Comparison of ENCODE assay signal across 13 cellular contexts in genomic region chr1:101107496-101108115, GRCh38.
"Had no signal": no experiment of that assay in that cellular context is flagged by ENCODE, and none has a peak within 500 bp of the region (broad histone marks: within the 10 kb centered on the region; RNA-seq: fewer than 3 reads in every experiment).

No MANE protein-coding gene starts in this region.

- H3K27me3 ChIP-seq: cardiac muscle cell, hepatocyte, tibial nerve had no signal

- H3K9me3 Mint-ChIP-seq: activated T-cell treated with anti-CD3 and anti-CD28 coated beads, Interleukin-2, amount 50 U/mL, for 4 hours had no signal

- H3K4me1 ChIP-seq: tibial nerve had no signal

- H3K4me2 ChIP-seq: hepatocyte had no signal

- H3K27me3 Mint-ChIP-seq: stimulated activated naive CD8-positive, alpha-beta T cell treated with anti-CD3 and anti-CD28 coated beads, Interleukin-15, Interleukin-2, amounts not matched to agents 100 ng/mL and 50 ng/mL, for 24 hours had no signal

- ATAC-seq: left colon had no signal

- H3K4me3 Mint-ChIP-seq: activated CD4-positive, alpha-beta memory T cell treated with anti-CD3 and anti-CD28 coated beads, Interleukin-2, amount 10 ng/mL, durations not matched to agents 7 days and 5 days; activated T-cell treated with anti-CD3 and anti-CD28 coated beads, Interleukin-2, amount 50 U/mL, for 4 hours; stimulated activated naive CD8-positive, alpha-beta T cell treated with anti-CD3 and anti-CD28 coated beads, Interleukin-15, Interleukin-2, amounts not matched to agents 100 ng/mL and 50 ng/mL, for 24 hours had no signal

- H3K36me3 ChIP-seq: cardiac muscle cell, tibial nerve had no signal

- DNase-seq: activated CD4-positive, alpha-beta memory T cell treated with anti-CD3 and anti-CD28 coated beads, Interleukin-2, amount 10 ng/mL, durations not matched to agents 7 days and 5 days; activated effector memory CD4-positive, alpha-beta T cell treated with anti-CD3 and anti-CD28 coated beads, Interleukin-2, amount 50 U/mL, for 16 hours; activated T-cell treated with anti-CD3 and anti-CD28 coated beads, Interleukin-2, amount 50 U/mL, for 4 hours; dermis blood vessel endothelial cell; effector memory CD4-positive, alpha-beta T cell; left colon; retina; T-helper 1 cell had no signal

- H3K4me3 ChIP-seq: cardiac muscle cell, hepatocyte, lung, tibial nerve had no signal

- H3K27ac Mint-ChIP-seq: activated CD4-positive, alpha-beta memory T cell treated with anti-CD3 and anti-CD28 coated beads, Interleukin-2, amount 10 ng/mL, durations not matched to agents 7 days and 5 days; stimulated activated naive CD8-positive, alpha-beta T cell treated with anti-CD3 and anti-CD28 coated beads, Interleukin-15, Interleukin-2, amounts not matched to agents 100 ng/mL and 50 ng/mL, for 24 hours had no signal

- H3K9me3 ChIP-seq: tibial nerve had no signal

- H3K79me2 ChIP-seq: hepatocyte had no signal

- H3K27ac ChIP-seq: cardiac muscle cell, hepatocyte, tibial nerve had no signal

- H2AFZ ChIP-seq: hepatocyte had no signal
